ENCODE assay signal across 14 cellular contexts in genomic region chr12:112112423-112113132, GRCh38. TPM values are rescaled to one million over a fixed set of nuclear protein-coding genes. Genes with fewer than 3 reads are reported as not detected.
A peak's percentile ranks its signal among the peaks of the same experiment; 100 is the strongest.
DNase-seq lines count a peak whose midpoint lies in the region; ATAC-seq and TF ChIP-seq lines count a peak whose summit lies in the region.
"Had no signal": no experiment of that assay in that cellular context is flagged by ENCODE, and none has a peak within 500 bp of the region (broad histone marks: within the 10 kb centered on the region; RNA-seq: fewer than 3 reads in every experiment).

No MANE protein-coding gene starts in this region.

- H3K36me3 ChIP-seq in HEK293 (ENCODE audit: control insufficient read depth in 2 of 2, insufficient read depth in 1 of 2, low read length in 2 of 2) = no peaks in the 10 kb centered on the region
- H3K36me3 ChIP-seq in naive thymus-derived CD4-positive, alpha-beta T cell (ENCODE audit: control insufficient read depth in 2 of 3, insufficient read depth in 3 of 3, low read length in 3 of 3) = peaks cover 0 to 5% (median 0%) of the 10 kb centered on the region in 3 experiments

- no peak overlapping the region for H3K27ac ChIP-seq in HEK293 (ENCODE audit: extremely low read depth, low read depth, low read length)
- no peak overlapping the region for H3K27ac ChIP-seq in naive thymus-derived CD4-positive, alpha-beta T cell (ENCODE audit: low read depth, low read length)

- DNase-seq in M059J (ENCODE audit: low read depth) (peak; percentile 88), renal cortical epithelial cell (ENCODE audit: low read depth) (peak; percentile 80)
- no peak for DNase-seq in T-helper 2 cell treated with Interferon-gamma antibody and Interleukin-4, amounts not matched to agents 5 μg/mL and 100 μg/mL, for 36 hours (ENCODE audit: low spot score)
- no peak for DNase-seq in naive thymus-derived CD4-positive, alpha-beta T cell
- DNase-seq: activated T-cell treated with anti-CD3 and anti-CD28 coated beads, Interleukin-2, amount 50 U/mL, for 1 hour; effector CD4-positive, alpha-beta T cell; GOT3; Karpas-422; NCI-H345; stimulated activated CD4-positive, alpha-beta T cell treated with anti-CD3 and anti-CD28 coated beads, Interleukin-4, amount 100 ng/mL, for 4 hours had no signal

- H3K4me1 ChIP-seq in HEK293 (ENCODE audit: control insufficient read depth, insufficient read depth, low read length) = peaks cover 10% of the 10 kb centered on the region
- H3K4me1 ChIP-seq in naive thymus-derived CD4-positive, alpha-beta T cell (ENCODE audit: control insufficient read depth in 2 of 2, insufficient read depth in 2 of 2, low read length in 2 of 2) = peaks cover 1 to 3% of the 10 kb centered on the region in 2 donors

- no peak for TF ChIP-seq CTCF in HEK293 (tag by site-specific recombination; IDR thresholded peaks at IDR 0.05)

- no peak overlapping the region for H3K4me3 Mint-ChIP-seq in T-helper 2 cell treated with Interferon-gamma antibody and Interleukin-4, amounts not matched to agents 5 μg/mL and 100 μg/mL, for 36 hours
- H3K4me3 Mint-ChIP-seq in naive thymus-derived CD4-positive, alpha-beta T cell = peak overlapping the region in 1 of 10 donors; percentile 2

- H3K27me3 Mint-ChIP-seq in T-helper 2 cell treated with Interferon-gamma antibody and Interleukin-4, amounts not matched to agents 5 μg/mL and 100 μg/mL, for 36 hours (ENCODE audit: low read depth) = no peaks in the 10 kb centered on the region
- no peaks in the 10 kb centered on the region for H3K27me3 Mint-ChIP-seq in naive thymus-derived CD4-positive, alpha-beta T cell

- H3K27ac Mint-ChIP-seq in T-helper 2 cell treated with Interferon-gamma antibody and Interleukin-4, amounts not matched to agents 5 μg/mL and 100 μg/mL, for 36 hours = no peak overlapping the region
- H3K27ac Mint-ChIP-seq in naive thymus-derived CD4-positive, alpha-beta T cell = no peak overlapping the region

- CTCF ChIA-PET in HEK293 (lab: Yijun Ruan, JAX) = interaction anchor here (0.6 to 1.2 kb wide), 6 partner anchors 11 to 425 kb away, joined by 3 to 6 read pairs (median 4); no protein-coding TSS in a partner anchor
- CTCF ChIA-PET in naive thymus-derived CD4-positive, alpha-beta T cell (lab: Charles Lee) = no interaction called here

- POLR2A ChIA-PET in HEK293 (lab: Yijun Ruan, JAX) = interaction anchor here (0.5 to 2.0 kb wide), 3 partner anchors 13 to 91 kb away, joined by 6 to 14 read pairs (median 13); partner anchors contain the start of gene TRAFD1
- POLR2A ChIA-PET in naive thymus-derived CD4-positive, alpha-beta T cell (lab: Charles Lee) = interaction anchor here (0.6 to 2.8 kb wide), 7 partner anchors 11 to 334 kb away, joined by 3 to 12 read pairs (median 3); partner anchors contain the start of gene TRAFD1

- peaks cover 18% of the 10 kb centered on the region for H3K4me1 Mint-ChIP-seq in T-helper 2 cell treated with Interferon-gamma antibody and Interleukin-4, amounts not matched to agents 5 μg/mL and 100 μg/mL, for 36 hours (ENCODE audit: low read depth)
- H3K4me1 Mint-ChIP-seq in naive thymus-derived CD4-positive, alpha-beta T cell = peaks cover 8 to 23% (median 20%) of the 10 kb centered on the region in 7 donors

- H3K4me3 ChIP-seq in HEK293 (ENCODE audit: low read depth, low read length) = no peak overlapping the region
- H3K4me3 ChIP-seq in naive thymus-derived CD4-positive, alpha-beta T cell (ENCODE audit: low read length) = no peak overlapping the region

- H3K27me3 ChIP-seq in naive thymus-derived CD4-positive, alpha-beta T cell (ENCODE audit: control insufficient read depth in 2 of 2, insufficient read depth in 2 of 2, low read length in 2 of 2) = no peaks in the 10 kb centered on the region

- no peaks in the 10 kb centered on the region for H3K36me3 Mint-ChIP-seq in T-helper 2 cell treated with Interferon-gamma antibody and Interleukin-4, amounts not matched to agents 5 μg/mL and 100 μg/mL, for 36 hours (ENCODE audit: low read depth)
- peaks cover 0 to 2% (median 0%) of the 10 kb centered on the region in 5 donors for H3K36me3 Mint-ChIP-seq in naive thymus-derived CD4-positive, alpha-beta T cell

- ATAC-seq in esophagus mucosa (peak; percentile 79), GM18909 (IDR thresholded peaks at IDR 0.05; ENCODE audit: poor library complexity, unreplicated experiment) (no peak), HG03460 (IDR thresholded peaks at IDR 0.05; ENCODE audit: unreplicated experiment) (no peak)
- ATAC-seq in naive thymus-derived CD4-positive, alpha-beta T cell = no peak

- no peaks in the 10 kb centered on the region for H3K9me3 Mint-ChIP-seq in T-helper 2 cell treated with Interferon-gamma antibody and Interleukin-4, amounts not matched to agents 5 μg/mL and 100 μg/mL, for 36 hours
- H3K9me3 Mint-ChIP-seq in naive thymus-derived CD4-positive, alpha-beta T cell = peaks cover 0 to 2% (median 0%) of the 10 kb centered on the region in 11 donors

- H3K9me3 ChIP-seq in HEK293 (ENCODE audit: control insufficient read depth, insufficient read depth, low read depth, low read length) = no peaks in the 10 kb centered on the region
- no peaks in the 10 kb centered on the region for H3K9me3 ChIP-seq in naive thymus-derived CD4-positive, alpha-beta T cell (ENCODE audit: control insufficient read depth in 2 of 3, low read length in 3 of 3)

- intact Hi-C loops in naive thymus-derived CD4-positive, alpha-beta T cell (cut with micrococcal nuclease) = no loop called here

TF ChIP-seq in HEK293, 187 proteins besides CTCF, POLR2A, EP300 and RAD21:
- TF ChIP-seq PRDM1 (tag by site-specific recombination; IDR thresholded peaks at IDR 0.05) = peak; percentile 52; the same call in 1 of the 2 replicates
- TF ChIP-seq ZNF169 (tag by site-specific recombination; IDR thresholded peaks at IDR 0.05) = no peak
- TF ChIP-seq ZNF10 (tag by site-specific recombination; IDR thresholded peaks at IDR 0.05) = peak; percentile 6; the same call in 1 of the 2 replicates
TF ChIP-seq in HEK293: peak in this region for 2.

RNA-seq across cellular contexts. Expression of gene NAA25, which starts 4.0 kb away (rescaled TPM):
- total RNA-seq in M059J (2014; rRNA removed; shearing (Covaris generic)) = 12.9 and 17.4 TPM in 2 replicates
- 18.6 TPM for total RNA-seq in esophagus mucosa
- total RNA-seq in renal cortical epithelial cell = 18.9 and 26.7 TPM in 2 replicates
- total RNA-seq in naive thymus-derived CD4-positive, alpha-beta T cell = 10 to 100 TPM; 39.1 to 43.0 (median 42.1) TPM
- polyA plus RNA-seq in naive thymus-derived CD4-positive, alpha-beta T cell = 10 to 100 TPM in 1 of 2 donors, 1 to 10 TPM in 1; 9.8 to 15.9 TPM

RNA-seq across cellular contexts. Expression of gene TRAFD1, which starts 12.8 kb away (rescaled TPM):
- total RNA-seq in M059J (2014; rRNA removed; shearing (Covaris generic)) = 30.7 and 55.6 TPM in 2 replicates
- total RNA-seq in esophagus mucosa (24.0 TPM), renal cortical epithelial cell (45.5 and 57.4 TPM in 2 replicates)
- 10 to 100 TPM; 22.1 to 86.6 (median 42.7) TPM for total RNA-seq in naive thymus-derived CD4-positive, alpha-beta T cell
- 10 to 100 TPM; 54.4 to 63.9 TPM for polyA plus RNA-seq in naive thymus-derived CD4-positive, alpha-beta T cell

Comparison
In these comparisons a context has a peak if more than half of its experiments do, and no peak if none do; other contexts are left out.
1. DNase-seq: peak in M059J (single experiment) and renal cortical epithelial cell (single experiment); none in T-helper 2 cell treated with Interferon-gamma antibody and Interleukin-4, amounts not matched to agents 5 μg/mL and 100 μg/mL, for 36 hours (single experiment) and naive thymus-derived CD4-positive, alpha-beta T cell (0 of 9).